In genomic region chr6:30060634-30060981, GRCh38 we compare ENCODE assay signal across 8 cellular contexts. TPM values are rescaled to one million over a fixed set of nuclear protein-coding genes. Genes with fewer than 3 reads are reported as not detected.
DNase-seq lines count a peak whose midpoint lies in the region; ATAC-seq and TF ChIP-seq lines count a peak whose summit lies in the region.

No MANE protein-coding gene starts in this region.

- H3K27me3 ChIP-seq in neuron (ENCODE audit: insufficient read depth, low read length) = no peaks in the 10 kb centered on the region

- peak overlapping the region; percentile 96 for H3K4me3 ChIP-seq in fibroblast of villous mesenchyme (ENCODE audit: low read depth, low read length)
- H3K4me3 ChIP-seq in neuron (ENCODE audit: low read length) = peak overlapping the region; percentile 75

- POLR2A ChIA-PET in activated B cell treated with CpG ODN at 0.5 μM for 24 hours (lab: Charles Lee) = interaction anchor here (0.7 to 2.4 kb wide), 16 partner anchors 10 to 511 kb away, joined by 3 to 20 read pairs (median 4); partner anchors contain the start of genes ABCF1, HLA-A, TRIM26 and TRIM39

- peaks cover 21% of the 10 kb centered on the region for H3K36me3 ChIP-seq in neuron (ENCODE audit: insufficient read depth, low read length)

- peaks cover 57% of the 10 kb centered on the region for H3K36me3 Mint-ChIP-seq in activated B cell treated with CpG ODN at 0.5 μM for 24 hours (ENCODE audit: low read depth)

- intact Hi-C loops in activated B cell treated with CpG ODN at 0.5 μM for 24 hours (cut with micrococcal nuclease) = loop anchor here (2.0 to 5.0 kb wide), 2 partner anchors 118 to 557 kb away; partner anchors contain the start of genes HLA-A, MRPS18B and PPP1R10

- H3K9me3 ChIP-seq in neuron (ENCODE audit: low read length) = no peaks in the 10 kb centered on the region

- no peaks in the 10 kb centered on the region for H3K27me3 Mint-ChIP-seq in activated B cell treated with CpG ODN at 0.5 μM for 24 hours

- H2AFZ ChIP-seq in neuron (ENCODE audit: low read depth, low read length) = peak overlapping the region; percentile 91

- DNase-seq in activated gamma-delta T cell treated with Interleukin-2 at 50 U/mL for 16 hours (peak; percentile 11), activated gamma-delta T cell (lab: John Stamatoyannopoulos, UW) (no peak), activated B cell treated with CpG ODN at 0.5 μM for 24 hours (no peak), fibroblast of villous mesenchyme (ENCODE audit: low read depth) (peak; percentile 51), DMS114 treated with DMSO at 0.1 percent for 48 hours (lab: John Stamatoyannopoulos, UW; ENCODE audit: unreplicated experiment) (no peak), NCI-H1436 (lab: John Stamatoyannopoulos, UW) (no peak)

- peaks cover 37% of the 10 kb centered on the region for H3K4me1 Mint-ChIP-seq in activated B cell treated with CpG ODN at 0.5 μM for 24 hours

- CTCF ChIA-PET in activated B cell treated with CpG ODN at 0.5 μM for 24 hours (lab: Charles Lee) = interaction anchor here (1.0 to 3.8 kb wide), 5 partner anchors 23 to 411 kb away, joined by 3 to 14 read pairs (median 5); no protein-coding TSS in a partner anchor

- ATAC-seq in HG03354 (IDR thresholded peaks at IDR 0.05; ENCODE audit: poor library complexity, severe bottlenecking, unreplicated experiment) (peak; percentile 22), activated B cell treated with CpG ODN at 0.5 μM for 24 hours (ENCODE audit: low read depth) (peak; percentile 62)

- H3K27ac Mint-ChIP-seq in activated B cell treated with CpG ODN at 0.5 μM for 24 hours = peak overlapping the region; percentile 97

- H3K9me3 Mint-ChIP-seq in activated B cell treated with CpG ODN at 0.5 μM for 24 hours = no peaks in the 10 kb centered on the region

- peaks cover 24% of the 10 kb centered on the region for H3K4me1 ChIP-seq in neuron (ENCODE audit: insufficient read depth, low read length)

- TF ChIP-seq CTCF in activated B cell treated with CpG ODN at 0.5 μM for 24 hours (IDR thresholded peaks at IDR 0.05) (no peak), fibroblast of villous mesenchyme (IDR thresholded peaks at IDR 0.05; ENCODE audit: insufficient read depth, low read depth, low read length) (no peak)

- H3K4me3 Mint-ChIP-seq in activated B cell treated with CpG ODN at 0.5 μM for 24 hours = peak overlapping the region; percentile 98

RNA-seq across cellular contexts. Expression of gene POLR1H, which starts 0.5 kb away (rescaled TPM):
- total RNA-seq in activated B cell treated with CpG ODN at 0.5 μM for 24 hours = 44.1 and 50.5 TPM in 2 replicates
- 20.0 and 20.3 TPM in 2 replicates for total RNA-seq in fibroblast of villous mesenchyme

RNA-seq across cellular contexts. Expression of gene PPP1R11, which starts 6.4 kb away (rescaled TPM):
- 43.0 and 43.1 TPM in 2 replicates for total RNA-seq in activated B cell treated with CpG ODN at 0.5 μM for 24 hours
- total RNA-seq in fibroblast of villous mesenchyme = 23.7 and 33.2 TPM in 2 replicates

RNA-seq across cellular contexts. Expression of gene RNF39, which starts 15.0 kb away (rescaled TPM):
- total RNA-seq in activated B cell treated with CpG ODN at 0.5 μM for 24 hours = not detected in 2 replicates
- not detected in 2 replicates for total RNA-seq in fibroblast of villous mesenchyme

RNA-seq across cellular contexts. Expression of gene TRIM31, which starts 52.3 kb away (rescaled TPM):
- total RNA-seq in activated B cell treated with CpG ODN at 0.5 μM for 24 hours (not detected in 2 replicates), fibroblast of villous mesenchyme (not detected in 2 replicates)

Comparison
In these comparisons a context has a peak if more than half of its experiments do, and no peak if none do; other contexts are left out.
1. DNase-seq: peak in activated gamma-delta T cell treated with Interleukin-2 at 50 U/mL for 16 hours (single experiment) and fibroblast of villous mesenchyme (single experiment); none in activated gamma-delta T cell (single experiment), activated B cell treated with CpG ODN at 0.5 μM for 24 hours (single experiment), DMS114 treated with DMSO at 0.1 percent for 48 hours (single experiment) and NCI-H1436 (single experiment).